Comparison of ENCODE assay signal across 28 cellular contexts in the genomic region with DNA sequence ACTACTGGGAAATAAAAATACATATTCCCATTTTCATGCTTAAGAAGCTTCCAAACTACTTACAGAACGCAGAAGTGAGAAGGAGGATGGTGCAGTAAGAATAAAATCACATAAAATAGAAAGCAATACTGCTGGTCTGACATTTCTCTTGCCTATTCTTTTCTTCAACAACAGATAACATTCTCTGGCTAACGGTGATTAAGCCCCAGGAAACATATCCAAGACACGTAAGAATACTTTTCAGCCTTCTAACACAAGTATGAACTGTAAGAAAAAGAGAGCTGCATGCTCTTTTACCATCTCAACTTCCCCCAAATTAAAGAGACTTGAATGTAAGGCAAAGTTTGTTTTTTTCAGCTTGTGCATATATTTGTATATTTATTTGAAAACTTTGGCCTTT.
"Had no signal": no experiment of that assay in that cellular context is flagged by ENCODE, and none has a peak within 500 bp of the region (broad histone marks: within the 10 kb centered on the region; RNA-seq: fewer than 3 reads in every experiment).

No MANE protein-coding gene starts in this region.

- H3K27ac ChIP-seq: SJSA1 had no signal

- H3K9me3 ChIP-seq: MG63, SJSA1 had no signal

- H3K4me3 Mint-ChIP-seq: activated B cell treated with CpG ODN at 0.5 μM for 24 hours; activated CD4-positive, alpha-beta T cell treated with anti-CD3 and anti-CD28 coated beads, Interleukin-2, amount 10 ng/mL, durations not matched to agents 24 days and 14 days; activated CD8-positive, alpha-beta memory T cell treated with anti-CD3 and anti-CD28 coated beads, Interleukin-2, amount 10 ng/mL, durations not matched to agents 7 days and 5 days; activated naive CD4-positive, alpha-beta T cell treated with anti-CD3 and anti-CD28 coated beads for 36 hours; activated naive CD8-positive, alpha-beta T cell; activated T-cell treated with anti-CD3 and anti-CD28 coated beads, Interleukin-2, amount 50 U/mL, for 24 hours; activated T-helper 1 cell treated with anti-CD3 and anti-CD28 coated beads, Interleukin-12 subunit alpha, Interleukin-12 subunit beta, Interleukin-2, Interleukin-4 antibody, amounts not matched to agents 30 ng/mL and 10 ng/mL and 1 ng/mL, durations not matched to agents 14 hours and 24 hours and 36 hours; T-cell had no signal

- H3K36me3 ChIP-seq: MG63, SJSA1 had no signal

- H3K4me3 ChIP-seq: MG63, SJSA1 had no signal

- H3K27me3 Mint-ChIP-seq: activated B cell treated with CpG ODN at 0.5 μM for 24 hours; activated CD4-positive, alpha-beta T cell treated with anti-CD3 and anti-CD28 coated beads, Interleukin-2, amount 10 ng/mL, durations not matched to agents 24 days and 14 days; activated CD8-positive, alpha-beta memory T cell treated with anti-CD3 and anti-CD28 coated beads, Interleukin-2, amount 10 ng/mL, durations not matched to agents 7 days and 5 days; activated naive CD8-positive, alpha-beta T cell; activated T-cell treated with anti-CD3 and anti-CD28 coated beads, Interleukin-2, amount 50 U/mL, for 24 hours; T-cell had no signal

- ATAC-seq: activated CD8-positive, alpha-beta memory T cell treated with anti-CD3 and anti-CD28 coated beads, Interleukin-2, amount 10 ng/mL, durations not matched to agents 7 days and 5 days; Panc1; Right ventricle myocardium inferior; T-cell had no signal

- H3K9me3 Mint-ChIP-seq: activated B cell treated with CpG ODN at 0.5 μM for 24 hours; activated CD4-positive, alpha-beta T cell treated with anti-CD3 and anti-CD28 coated beads, Interleukin-2, amount 10 ng/mL, durations not matched to agents 24 days and 14 days; activated naive CD4-positive, alpha-beta T cell treated with anti-CD3 and anti-CD28 coated beads for 36 hours; activated T-cell treated with anti-CD3 and anti-CD28 coated beads, Interleukin-2, amount 50 U/mL, for 24 hours; activated T-helper 1 cell treated with anti-CD3 and anti-CD28 coated beads, Interleukin-12 subunit alpha, Interleukin-12 subunit beta, Interleukin-2, Interleukin-4 antibody, amounts not matched to agents 30 ng/mL and 10 ng/mL and 1 ng/mL, durations not matched to agents 14 hours and 24 hours and 36 hours; T-cell had no signal

- H3K36me3 Mint-ChIP-seq: activated CD8-positive, alpha-beta memory T cell treated with anti-CD3 and anti-CD28 coated beads, Interleukin-2, amount 10 ng/mL, durations not matched to agents 7 days and 5 days; activated naive CD8-positive, alpha-beta T cell; T-cell had no signal

- H3K27ac Mint-ChIP-seq: activated B cell treated with CpG ODN at 0.5 μM for 24 hours; activated CD4-positive, alpha-beta T cell treated with anti-CD3 and anti-CD28 coated beads, Interleukin-2, amount 10 ng/mL, durations not matched to agents 24 days and 14 days; activated CD8-positive, alpha-beta memory T cell treated with anti-CD3 and anti-CD28 coated beads, Interleukin-2, amount 10 ng/mL, durations not matched to agents 7 days and 5 days; activated naive CD4-positive, alpha-beta T cell treated with anti-CD3 and anti-CD28 coated beads for 36 hours; activated naive CD8-positive, alpha-beta T cell; activated T-cell treated with anti-CD3 and anti-CD28 coated beads, Interleukin-2, amount 50 U/mL, for 24 hours; activated T-helper 1 cell treated with anti-CD3 and anti-CD28 coated beads, Interleukin-12 subunit alpha, Interleukin-12 subunit beta, Interleukin-2, Interleukin-4 antibody, amounts not matched to agents 30 ng/mL and 10 ng/mL and 1 ng/mL, durations not matched to agents 14 hours and 24 hours and 36 hours; T-cell had no signal

- H3K27me3 ChIP-seq: MG63, SJSA1 had no signal

- H3K4me1 Mint-ChIP-seq: activated B cell treated with CpG ODN at 0.5 μM for 24 hours; activated CD4-positive, alpha-beta T cell treated with anti-CD3 and anti-CD28 coated beads, Interleukin-2, amount 10 ng/mL, durations not matched to agents 24 days and 14 days; activated CD8-positive, alpha-beta memory T cell treated with anti-CD3 and anti-CD28 coated beads, Interleukin-2, amount 10 ng/mL, durations not matched to agents 7 days and 5 days; T-cell had no signal

- DNase-seq: activated B cell treated with CpG ODN at 0.5 μM for 24 hours; activated CD4-positive, alpha-beta T cell treated with anti-CD3 and anti-CD28 coated beads for 1 hour; activated CD4-positive, alpha-beta T cell treated with anti-CD3 and anti-CD28 coated beads, Interleukin-2, amount 10 ng/mL, durations not matched to agents 24 days and 14 days; activated CD4-positive, alpha-beta T cell treated with anti-CD3 and anti-CD28 coated beads, Interleukin-2, amount 50 U/mL, for 48 hours; activated CD8-positive, alpha-beta memory T cell treated with anti-CD3 and anti-CD28 coated beads, Interleukin-2, amount 10 ng/mL, durations not matched to agents 7 days and 5 days; activated effector memory CD4-positive, alpha-beta T cell treated with anti-CD3 and anti-CD28 coated beads, Interleukin-2, amount 50 U/mL, for 16 hours; activated naive CD4-positive, alpha-beta T cell treated with anti-CD3 and anti-CD28 coated beads for 36 hours; activated T-cell treated with anti-CD3 and anti-CD28 coated beads, Interleukin-2, amount 50 U/mL, for 24 hours; amygdala; MG63; MV-4-11; NCI-H1092 treated with DMSO at 0.1 percent for 48 hours; NCI-H1417 treated with DMSO at 0.1 percent for 48 hours; NCI-H1694; NCI-H2029; NCI-H345; NCI-H510A; NCI-H526 treated with DMSO at 0.1 percent for 48 hours; NCI-H82; RPMI8226; T-cell; T-helper 2 cell; T1000 had no signal
